In genomic region chr6:63447134-63447533, GRCh38 we compare ENCODE assay signal across 19 cellular contexts.
"Had no signal": no experiment of that assay in that cellular context is flagged by ENCODE, and none has a peak within 500 bp of the region (broad histone marks: within the 10 kb centered on the region; RNA-seq: fewer than 3 reads in every experiment).

No MANE protein-coding gene starts in this region.

- H3K27ac Mint-ChIP-seq: activated naive CD4-positive, alpha-beta T cell treated with anti-CD3 and anti-CD28 coated beads, Interleukin-2, amount 50 U/mL, for 72 hours; natural killer cell; stimulated activated naive CD8-positive, alpha-beta T cell treated with anti-CD3 and anti-CD28 coated beads, Interleukin-15, Interleukin-2, amounts not matched to agents 100 ng/mL and 50 ng/mL, for 24 hours had no signal

- H3K27ac ChIP-seq: dorsolateral prefrontal cortex, ovary, skin epidermis, suprapubic skin, uterus, WERI-Rb-1 had no signal

- H3K4me3 ChIP-seq: dorsolateral prefrontal cortex, ovary, skin epidermis, suprapubic skin, transverse colon, uterus had no signal

- H3K9me3 Mint-ChIP-seq: activated naive CD4-positive, alpha-beta T cell treated with anti-CD3 and anti-CD28 coated beads, Interleukin-2, amount 50 U/mL, for 72 hours; stimulated activated naive CD8-positive, alpha-beta T cell treated with anti-CD3 and anti-CD28 coated beads, Interleukin-15, Interleukin-2, amounts not matched to agents 100 ng/mL and 50 ng/mL, for 24 hours had no signal

- H3K27me3 Mint-ChIP-seq: stimulated activated naive CD8-positive, alpha-beta T cell treated with anti-CD3 and anti-CD28 coated beads, Interleukin-15, Interleukin-2, amounts not matched to agents 100 ng/mL and 50 ng/mL, for 24 hours had no signal

- H3K9me3 ChIP-seq: ovary, suprapubic skin, transverse colon, uterus had no signal

- H3K36me3 Mint-ChIP-seq: activated naive CD4-positive, alpha-beta T cell treated with anti-CD3 and anti-CD28 coated beads, Interleukin-2, amount 50 U/mL, for 72 hours; natural killer cell had no signal

- H3K36me3 ChIP-seq: ovary, suprapubic skin, transverse colon, uterus, WERI-Rb-1 had no signal

- DNase-seq: activated CD4-positive, alpha-beta T cell treated with anti-CD3 and anti-CD28 coated beads for 1 hour; activated gamma-delta T cell; dorsolateral prefrontal cortex; foreskin fibroblast; kidney; mesendoderm; natural killer cell; ovary; stimulated activated CD4-positive, alpha-beta T cell treated with anti-CD3 and anti-CD28 coated beads, Interleukin-15, amount 100 ng/mL, for 24 hours; stimulated activated CD4-positive, alpha-beta T cell treated with anti-CD3 and anti-CD28 coated beads, Interleukin-2, amount 100 ng/mL, for 48 hours; SW 1271; T-helper 2 cell; transverse colon; uterus; WERI-Rb-1 had no signal

- H3K4me1 ChIP-seq: suprapubic skin, uterus had no signal

- H3K4me3 Mint-ChIP-seq: natural killer cell; stimulated activated naive CD8-positive, alpha-beta T cell treated with anti-CD3 and anti-CD28 coated beads, Interleukin-15, Interleukin-2, amounts not matched to agents 100 ng/mL and 50 ng/mL, for 24 hours had no signal

- H3K4me1 Mint-ChIP-seq: natural killer cell had no signal

- H3K27me3 ChIP-seq: dorsolateral prefrontal cortex, ovary, suprapubic skin, transverse colon, uterus had no signal
